Comparison of ENCODE assay signal across 8 cellular contexts in the genomic region with DNA sequence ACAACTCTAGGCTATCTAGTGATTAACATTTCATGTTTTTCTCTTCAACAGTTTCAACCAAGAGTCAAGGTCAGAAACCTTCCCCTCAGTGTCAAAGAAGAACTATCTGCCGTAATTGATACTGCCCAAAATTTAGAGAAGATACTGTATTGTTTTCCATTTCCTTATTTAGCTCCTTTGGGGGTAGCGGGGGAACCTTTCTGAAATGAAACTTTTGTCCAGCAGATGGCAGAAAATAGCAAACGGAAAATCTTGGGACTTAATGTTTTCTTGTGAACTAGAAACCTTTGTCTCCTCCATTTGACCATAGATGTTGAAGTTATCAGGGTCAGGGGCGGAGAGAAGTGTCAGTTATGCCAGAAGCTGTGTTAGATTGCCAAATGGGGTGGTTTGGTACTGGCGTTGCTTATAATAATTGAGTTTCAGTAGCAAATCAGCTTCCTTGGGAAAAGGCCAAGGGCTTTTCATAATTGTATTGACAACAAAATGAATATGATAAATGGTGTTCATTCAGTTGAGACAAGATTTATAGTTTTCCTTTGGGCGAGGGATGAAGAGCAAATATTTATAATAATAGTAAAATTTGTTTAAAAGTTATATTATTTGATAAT.
DNase-seq lines count a peak whose midpoint lies in the region; ATAC-seq and TF ChIP-seq lines count a peak whose summit lies in the region.

No MANE protein-coding gene starts in this region.

- H3K9ac ChIP-seq in SK-N-MC (ENCODE audit: insufficient read length): no peak overlapping the region
- H3K9ac ChIP-seq in fibroblast of lung (ENCODE audit: insufficient read depth, low read length): no peak overlapping the region

- TF ChIP-seq CTCF in fibroblast of lung (conservative IDR thresholded peaks at IDR 0.05 in 1 of 2, IDR thresholded peaks at IDR 0.05 in 1 of 2; ENCODE audit: low read depth in 1 of 2, low read length in 2 of 2): peak; percentile 59 to 70
- TF ChIP-seq CTCF in psoas muscle (IDR thresholded peaks at IDR 0.05): peak; percentile 44

- no peaks in the 10 kb centered on the region for H3K4me1 ChIP-seq in fibroblast of lung (ENCODE audit: control insufficient read depth, extremely low read depth, insufficient read depth, low read length)
- H3K4me1 ChIP-seq in psoas muscle: no peaks in the 10 kb centered on the region

- H3K27me3 Mint-ChIP-seq in activated CD4-positive, alpha-beta memory T cell treated with anti-CD3 and anti-CD28 coated beads for 36 hours: peaks cover 4% of the 10 kb centered on the region
- H3K27me3 Mint-ChIP-seq in activated CD4-positive, alpha-beta memory T cell treated with anti-CD3 and anti-CD28 coated beads, Interleukin-2, amount 10 ng/mL, durations not matched to agents 7 days and 5 days: peaks cover 24% of the 10 kb centered on the region

- H3K4me3 ChIP-seq in SK-N-MC: no peak overlapping the region
- no peak overlapping the region for H3K4me3 ChIP-seq in fibroblast of lung (replicated peaks in 1 of 4; ENCODE audit: control extremely low read depth in 1 of 4, insufficient read depth in 1 of 4, low read depth in 3 of 4, low read length in 4 of 4)
- no peak overlapping the region for H3K4me3 ChIP-seq in psoas muscle

- peak; percentile 9 for DNase-seq in activated CD4-positive, alpha-beta memory T cell treated with anti-CD3 and anti-CD28 coated beads for 36 hours
- no peak for DNase-seq in activated CD4-positive, alpha-beta memory T cell treated with anti-CD3 and anti-CD28 coated beads, Interleukin-2, amount 10 ng/mL, durations not matched to agents 7 days and 5 days
- DNase-seq in HuH-7 (ENCODE audit: low spot score) (peak; percentile 22), SK-N-MC (ENCODE audit: low read depth, low spot score) (peak; percentile 12), fibroblast of lung (ENCODE audit: low read depth in 2 of 2) (peak; percentile 39 to 66), psoas muscle (no peak)

- no peaks in the 10 kb centered on the region for H3K4me1 Mint-ChIP-seq in activated CD4-positive, alpha-beta memory T cell treated with anti-CD3 and anti-CD28 coated beads for 36 hours (ENCODE audit: low read depth)
- H3K4me1 Mint-ChIP-seq in activated CD4-positive, alpha-beta memory T cell treated with anti-CD3 and anti-CD28 coated beads, Interleukin-2, amount 10 ng/mL, durations not matched to agents 7 days and 5 days: no peaks in the 10 kb centered on the region

- H3K4me3 Mint-ChIP-seq in activated CD4-positive, alpha-beta memory T cell treated with anti-CD3 and anti-CD28 coated beads for 36 hours: no peak overlapping the region
- no peak overlapping the region for H3K4me3 Mint-ChIP-seq in activated CD4-positive, alpha-beta memory T cell treated with anti-CD3 and anti-CD28 coated beads, Interleukin-2, amount 10 ng/mL, durations not matched to agents 7 days and 5 days

- 29 to 35% (median 33%) methylated on average over 6 of the region's 6 CpGs for WGBS in psoas muscle, 3 donors

- intact Hi-C loops in activated CD4-positive, alpha-beta memory T cell treated with anti-CD3 and anti-CD28 coated beads for 36 hours (cut with micrococcal nuclease): loop anchor here (1.0 kb wide), 2 partner anchors 130 to 135 kb away; no protein-coding TSS in a partner anchor
- intact Hi-C loops in psoas muscle (cut with DNase I): loop anchor here (5.0 to 10.0 kb wide), 2 partner anchors 127 to 130 kb away; no protein-coding TSS in a partner anchor

- H3K9me3 Mint-ChIP-seq in activated CD4-positive, alpha-beta memory T cell treated with anti-CD3 and anti-CD28 coated beads for 36 hours: no peaks in the 10 kb centered on the region
- no peaks in the 10 kb centered on the region for H3K9me3 Mint-ChIP-seq in activated CD4-positive, alpha-beta memory T cell treated with anti-CD3 and anti-CD28 coated beads, Interleukin-2, amount 10 ng/mL, durations not matched to agents 7 days and 5 days

- no peaks in the 10 kb centered on the region for H4K20me1 ChIP-seq in fibroblast of lung (ENCODE audit: control insufficient read depth, extremely low read depth, insufficient read depth, low read length)

- POLR2A ChIA-PET in activated CD4-positive, alpha-beta memory T cell treated with anti-CD3 and anti-CD28 coated beads for 36 hours (lab: Charles Lee): no interaction called here
- POLR2A ChIA-PET in activated CD4-positive, alpha-beta memory T cell treated with anti-CD3 and anti-CD28 coated beads, Interleukin-2, amount 10 ng/mL, durations not matched to agents 7 days and 5 days (lab: Charles Lee): no interaction called here

- H3K36me3 Mint-ChIP-seq in activated CD4-positive, alpha-beta memory T cell treated with anti-CD3 and anti-CD28 coated beads for 36 hours: no peaks in the 10 kb centered on the region
- no peaks in the 10 kb centered on the region for H3K36me3 Mint-ChIP-seq in activated CD4-positive, alpha-beta memory T cell treated with anti-CD3 and anti-CD28 coated beads, Interleukin-2, amount 10 ng/mL, durations not matched to agents 7 days and 5 days (ENCODE audit: low read depth)

- H3K27me3 ChIP-seq in fibroblast of lung (ENCODE audit: control insufficient read depth, insufficient read depth, low read length) (no peaks in the 10 kb centered on the region), psoas muscle (ENCODE audit: insufficient read depth in 3 of 3, low read length in 2 of 3) (no peaks in the 10 kb centered on the region)

- no peaks in the 10 kb centered on the region for H3K9me3 ChIP-seq in SK-N-MC (ENCODE audit: low read depth, low read length)
- no peaks in the 10 kb centered on the region for H3K9me3 ChIP-seq in fibroblast of lung (ENCODE audit: control insufficient read depth, insufficient read depth, low read depth, low read length)
- no peaks in the 10 kb centered on the region for H3K9me3 ChIP-seq in psoas muscle

- CTCF ChIA-PET in activated CD4-positive, alpha-beta memory T cell treated with anti-CD3 and anti-CD28 coated beads for 36 hours (lab: Charles Lee): interaction anchor here (0.7 to 6.3 kb wide), 10 partner anchors 9 to 276 kb away, joined by 3 to 72 read pairs (median 4); no protein-coding TSS in a partner anchor
- CTCF ChIA-PET in activated CD4-positive, alpha-beta memory T cell treated with anti-CD3 and anti-CD28 coated beads, Interleukin-2, amount 10 ng/mL, durations not matched to agents 7 days and 5 days (lab: Charles Lee): interaction anchor here (0.7 to 5.2 kb wide), 9 partner anchors 9 to 137 kb away, joined by 3 to 54 read pairs (median 4); no protein-coding TSS in a partner anchor

- no peak overlapping the region for H3K27ac Mint-ChIP-seq in activated CD4-positive, alpha-beta memory T cell treated with anti-CD3 and anti-CD28 coated beads for 36 hours
- no peak overlapping the region for H3K27ac Mint-ChIP-seq in activated CD4-positive, alpha-beta memory T cell treated with anti-CD3 and anti-CD28 coated beads, Interleukin-2, amount 10 ng/mL, durations not matched to agents 7 days and 5 days

- H3K4me2 ChIP-seq in fibroblast of lung (ENCODE audit: extremely low read depth, insufficient read depth, low read length): no peak overlapping the region

- no peak overlapping the region for H2AFZ ChIP-seq in fibroblast of lung (ENCODE audit: low read length)

- H3K27ac ChIP-seq in SK-N-MC (no peak overlapping the region), fibroblast of lung (ENCODE audit: insufficient read depth, low read length) (no peak overlapping the region), psoas muscle (no peak overlapping the region)

- ATAC-seq in psoas muscle: no peak
- no peak for ATAC-seq in GM19324 (IDR thresholded peaks at IDR 0.05; ENCODE audit: low FRiP score, unreplicated experiment)
- ATAC-seq in GM19023 (IDR thresholded peaks at IDR 0.05; ENCODE audit: unreplicated experiment): no peak

- no peaks in the 10 kb centered on the region for H3K79me2 ChIP-seq in fibroblast of lung (ENCODE audit: control insufficient read depth, insufficient read depth, low read length)

- H3K36me3 ChIP-seq in SK-N-MC (ENCODE audit: insufficient read depth, low read length): no peaks in the 10 kb centered on the region
- H3K36me3 ChIP-seq in fibroblast of lung (ENCODE audit: control insufficient read depth, insufficient read depth, low read length): no peaks in the 10 kb centered on the region
- H3K36me3 ChIP-seq in psoas muscle (ENCODE audit: insufficient read depth in 1 of 2, low read depth in 1 of 2): no peaks in the 10 kb centered on the region

Comparison
In these comparisons a context has a peak if more than half of its experiments do, and no peak if none do; other contexts are left out.
1. DNase-seq: peak in activated CD4-positive, alpha-beta memory T cell treated with anti-CD3 and anti-CD28 coated beads for 36 hours (single experiment), HuH-7 (single experiment), SK-N-MC (single experiment) and fibroblast of lung (2 of 2); none in activated CD4-positive, alpha-beta memory T cell treated with anti-CD3 and anti-CD28 coated beads, Interleukin-2, amount 10 ng/mL, durations not matched to agents 7 days and 5 days (single experiment) and psoas muscle (0 of 2).